ENCODE assay signal across 15 cellular contexts in the genomic region with DNA sequence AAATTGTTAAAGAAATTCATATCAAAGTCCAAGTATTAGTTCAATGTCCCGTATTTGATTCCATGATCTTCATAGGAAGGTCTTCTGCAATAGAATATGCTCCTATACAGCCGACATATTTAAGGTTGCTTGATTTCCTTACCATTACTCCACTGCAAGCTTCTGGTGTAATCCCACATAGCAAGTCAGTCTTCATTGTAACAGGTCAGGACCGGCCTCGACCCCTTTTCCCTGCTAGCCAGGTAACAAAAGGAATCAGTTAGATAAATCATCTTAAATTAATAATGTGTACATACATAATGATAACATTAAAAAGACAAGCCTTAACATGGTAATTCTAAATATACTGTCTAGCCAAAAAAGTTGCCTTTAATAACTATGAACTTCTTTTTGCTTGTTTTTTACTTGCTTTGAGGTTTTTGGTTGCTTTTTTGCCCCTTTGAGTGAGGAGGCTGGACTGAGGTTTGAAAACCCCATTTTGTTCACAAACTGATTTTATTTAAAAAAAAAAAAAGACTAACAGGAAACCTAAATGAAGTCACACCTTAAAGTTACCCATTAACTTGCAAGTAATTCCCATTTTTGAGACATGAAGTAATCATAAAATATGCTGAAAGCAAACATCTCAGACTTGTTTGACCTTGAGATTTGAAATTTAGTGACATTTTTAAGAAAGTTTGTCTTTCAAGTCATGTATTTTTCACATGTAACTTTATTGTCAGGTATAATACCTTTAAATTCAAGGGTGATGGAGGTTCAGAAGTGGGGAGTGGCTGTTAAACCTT.
"Had no signal": no experiment of that assay in that cellular context is flagged by ENCODE, and none has a peak within 500 bp of the region (broad histone marks: within the 10 kb centered on the region; RNA-seq: fewer than 3 reads in every experiment).

No MANE protein-coding gene starts in this region.

- H3K4me3 Mint-ChIP-seq: activated T-helper 1 cell treated with anti-CD3 and anti-CD28 coated beads, Interleukin-12 subunit alpha, Interleukin-12 subunit beta, Interleukin-2, Interleukin-4 antibody, amounts not matched to agents 30 ng/mL and 10 ng/mL and 1 ng/mL, durations not matched to agents 14 hours and 24 hours and 36 hours; neural crest cell; T-helper 1 cell treated with Interleukin-12 subunit alpha and Interleukin-12 subunit beta and Interleukin-4 antibody, amounts not matched to agents 30 μg/mL and 1 μg/mL, for 36 hours had no signal

- H3K27ac Mint-ChIP-seq: activated T-helper 1 cell treated with anti-CD3 and anti-CD28 coated beads, Interleukin-12 subunit alpha, Interleukin-12 subunit beta, Interleukin-2, Interleukin-4 antibody, amounts not matched to agents 30 ng/mL and 10 ng/mL and 1 ng/mL, durations not matched to agents 14 hours and 24 hours and 36 hours; T-helper 1 cell treated with Interleukin-12 subunit alpha and Interleukin-12 subunit beta and Interleukin-4 antibody, amounts not matched to agents 30 μg/mL and 1 μg/mL, for 36 hours had no signal

- H3K4me1 Mint-ChIP-seq: neural crest cell had no signal

- H3K9me3 Mint-ChIP-seq: activated T-helper 1 cell treated with anti-CD3 and anti-CD28 coated beads, Interleukin-12 subunit alpha, Interleukin-12 subunit beta, Interleukin-2, Interleukin-4 antibody, amounts not matched to agents 30 ng/mL and 10 ng/mL and 1 ng/mL, durations not matched to agents 14 hours and 24 hours and 36 hours; neural crest cell; T-helper 1 cell treated with Interleukin-12 subunit alpha and Interleukin-12 subunit beta and Interleukin-4 antibody, amounts not matched to agents 30 μg/mL and 1 μg/mL, for 36 hours had no signal

- DNase-seq: activated CD4-positive, alpha-beta T cell treated with anti-CD3 and anti-CD28 coated beads, Interleukin-2, amount 50 U/mL, for 1 hour; activated CD4-positive, CD25-positive, alpha-beta regulatory T cell; activated naive CD4-positive, alpha-beta T cell; caudate nucleus; cortex of kidney; effector memory CD4-positive, alpha-beta T cell; hypothalamus; left ventricle myocardium inferior; mesendoderm; small intestine; tibial artery; uterus had no signal
